ENCODE assay signal across 21 cellular contexts in the genomic region with DNA sequence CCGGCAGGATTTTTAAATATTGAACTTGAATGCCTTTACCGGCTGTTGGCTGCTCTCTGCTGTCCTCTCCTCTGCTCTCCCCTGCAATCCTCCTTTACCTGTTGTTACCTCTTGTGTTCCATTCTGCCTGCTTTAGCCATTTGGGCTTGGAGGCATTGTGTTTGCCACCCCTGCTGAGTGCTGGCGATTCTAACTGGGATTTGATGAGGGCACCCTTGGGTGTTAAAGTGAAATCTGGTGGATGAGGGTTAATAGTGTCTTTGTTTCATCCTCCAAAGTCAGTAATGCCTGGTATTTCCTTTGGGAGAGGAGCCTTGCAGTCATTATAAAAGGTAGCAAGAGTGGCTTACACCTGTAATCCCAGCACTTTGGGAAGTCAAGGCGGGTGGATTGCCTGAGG. TPM values are rescaled to one million over a fixed set of nuclear protein-coding genes. Genes with fewer than 3 reads are reported as not detected.
A peak's percentile ranks its signal among the peaks of the same experiment; 100 is the strongest.
DNase-seq lines count a peak whose midpoint lies in the region; ATAC-seq and TF ChIP-seq lines count a peak whose summit lies in the region.
"Had no signal": no experiment of that assay in that cellular context is flagged by ENCODE, and none has a peak within 500 bp of the region (broad histone marks: within the 10 kb centered on the region; RNA-seq: fewer than 3 reads in every experiment).

No MANE protein-coding gene starts in this region.

- no peak for TF ChIP-seq POLR2A in esophagus muscularis mucosa (IDR thresholded peaks at IDR 0.05; ENCODE audit: low read depth)

- POLR2A ChIA-PET in Caco-2 (lab: Charles Lee) = no interaction called here

- H3K4me1 ChIP-seq in esophagus muscularis mucosa = peaks cover 65 to 93% (median 81%) of the 10 kb centered on the region in 4 donors
- H3K4me1 ChIP-seq in skeletal muscle tissue (ENCODE audit: control insufficient read depth in 3 of 3, insufficient read depth in 3 of 3, low read length in 3 of 3) = peaks cover 50 to 60% (median 53%) of the 10 kb centered on the region in 3 donors
- H3K4me1 ChIP-seq in Caco-2 = peaks cover 9% of the 10 kb centered on the region
- peaks cover 12% of the 10 kb centered on the region for H3K4me1 ChIP-seq in smooth muscle cell (ENCODE audit: low read depth)

- DNase-seq in activated naive CD4-positive, alpha-beta T cell treated with anti-CD3 and anti-CD28 coated beads, Interleukin-2, amount 10 ng/mL, durations not matched to agents 7 days and 5 days = no peak
- DNase-seq in activated naive CD4-positive, alpha-beta T cell treated with Interleukin-2 at 50 U/mL for 16 hours = no peak
- DNase-seq in esophagus muscularis mucosa (ENCODE audit: extremely low spot score) (no peak), Caco-2 (no peak), smooth muscle cell (lab: John Stamatoyannopoulos, UW; ENCODE audit: unreplicated experiment) (no peak)
- DNase-seq: activated B cell treated with CpG ODN at 0.5 μM for 24 hours; Calu3; GOT3; left colon; NCI-H1436 treated with DMSO at 0.1 percent for 48 hours; NCI-H226; stimulated activated CD4-positive, alpha-beta T cell treated with anti-CD3 and anti-CD28 coated beads, Interleukin-12 subunit alpha, Interleukin-12 subunit beta, amount 100 ng/mL, for 4 hours; stimulated activated naive CD4-positive, alpha-beta T cell treated with Interleukin-2 at 50 U/mL for 16 hours; T-helper 1 cell had no signal

- no peak overlapping the region for H3K4me3 Mint-ChIP-seq in activated naive CD4-positive, alpha-beta T cell treated with anti-CD3 and anti-CD28 coated beads, Interleukin-2, amount 10 ng/mL, durations not matched to agents 7 days and 5 days
- peak overlapping the region in 1 of 4 donors; percentile 68 for H3K4me3 Mint-ChIP-seq in IgD-negative memory B cell
- no peak overlapping the region for H3K4me3 Mint-ChIP-seq in Caco-2 (ENCODE audit: unreplicated experiment)
- H3K4me3 Mint-ChIP-seq: activated B cell treated with CpG ODN at 0.5 μM for 24 hours had no signal

- no peaks in the 10 kb centered on the region for H3K9me3 ChIP-seq in esophagus muscularis mucosa
- H3K9me3 ChIP-seq in skeletal muscle tissue (ENCODE audit: control insufficient read depth in 3 of 3, low read length in 3 of 3) = no peaks in the 10 kb centered on the region
- H3K9me3 ChIP-seq in Caco-2 = no peaks in the 10 kb centered on the region
- H3K9me3 ChIP-seq in smooth muscle cell (replicated peaks; ENCODE audit: low read depth) = no peaks in the 10 kb centered on the region
- H3K9me3 ChIP-seq: vagina had no signal

- no peaks in the 10 kb centered on the region for H3K9me3 Mint-ChIP-seq in activated naive CD4-positive, alpha-beta T cell treated with anti-CD3 and anti-CD28 coated beads, Interleukin-2, amount 10 ng/mL, durations not matched to agents 7 days and 5 days
- H3K9me3 Mint-ChIP-seq in IgD-negative memory B cell (no peaks in the 10 kb centered on the region), Caco-2 (ENCODE audit: unreplicated experiment) (no peaks in the 10 kb centered on the region)
- H3K9me3 Mint-ChIP-seq: activated B cell treated with CpG ODN at 0.5 μM for 24 hours; activated naive CD4-positive, alpha-beta T cell treated with anti-CD3 and anti-CD28 coated beads, Interleukin-2, amount 50 U/mL, for 72 hours had no signal

- H3K27ac ChIP-seq in esophagus muscularis mucosa (replicated peaks in 1 of 4) (peak overlapping the region; percentile 69 to 72 (median 71)), skeletal muscle tissue (ENCODE audit: low read depth, low read length) (peak overlapping the region; percentile 30), smooth muscle cell (ENCODE audit: low read depth) (no peak overlapping the region)
- H3K27ac ChIP-seq: parathyroid adenoma, vagina had no signal

- H3K4me1 Mint-ChIP-seq in activated naive CD4-positive, alpha-beta T cell treated with anti-CD3 and anti-CD28 coated beads, Interleukin-2, amount 10 ng/mL, durations not matched to agents 7 days and 5 days = peaks cover 50% of the 10 kb centered on the region
- H3K4me1 Mint-ChIP-seq in IgD-negative memory B cell (peaks cover 47 to 56% (median 49%) of the 10 kb centered on the region in 3 donors), Caco-2 (ENCODE audit: low read depth, unreplicated experiment) (peaks cover 7% of the 10 kb centered on the region)

- WGBS in esophagus muscularis mucosa = 69% methylated on average over 4 of the region's 4 CpGs
- 82% methylated on average over 4 of the region's 4 CpGs for WGBS in smooth muscle cell (ENCODE audit: low lambda C conversion rate)

- CTCF ChIA-PET in activated naive CD4-positive, alpha-beta T cell treated with anti-CD3 and anti-CD28 coated beads, Interleukin-2, amount 10 ng/mL, durations not matched to agents 7 days and 5 days (lab: Charles Lee) = interaction anchor here (0.7 kb wide), 1 partner anchor 496 kb away, joined by 5 read pairs; no protein-coding TSS in a partner anchor
- CTCF ChIA-PET in Caco-2 (lab: Charles Lee) = no interaction called here

- H3K4me3 ChIP-seq in esophagus muscularis mucosa (no peak overlapping the region), skeletal muscle tissue (ENCODE audit: low read length in 3 of 3) (no peak overlapping the region), Caco-2 (ENCODE audit: low read depth, low read length) (no peak overlapping the region), smooth muscle cell (no peak overlapping the region)
- H3K4me3 ChIP-seq: vagina had no signal

- peaks cover 100% of the 10 kb centered on the region for H4K20me1 ChIP-seq in smooth muscle cell (ENCODE audit: low read depth)

- no peak for TF ChIP-seq EP300 in esophagus muscularis mucosa (IDR thresholded peaks at IDR 0.05)

- intact Hi-C loops in esophagus muscularis mucosa (cut with DNase I) = no loop called here
- intact Hi-C loops in Caco-2 (cut with micrococcal nuclease; ENCODE audit: unreplicated experiment) = no loop called here

- H3K79me2 ChIP-seq in smooth muscle cell (ENCODE audit: low read depth) = peaks cover 100% of the 10 kb centered on the region

- BruUV-seq in Caco-2 (replicated peaks; lab: Mats Ljungman, UMichigan) = no TSS peak

- peak overlapping the region; percentile 62 for H3K27ac Mint-ChIP-seq in activated naive CD4-positive, alpha-beta T cell treated with anti-CD3 and anti-CD28 coated beads, Interleukin-2, amount 10 ng/mL, durations not matched to agents 7 days and 5 days
- peak overlapping the region; percentile 39 to 91 (median 54) for H3K27ac Mint-ChIP-seq in IgD-negative memory B cell
- no peak overlapping the region for H3K27ac Mint-ChIP-seq in Caco-2 (ENCODE audit: unreplicated experiment)
- H3K27ac Mint-ChIP-seq: activated B cell treated with CpG ODN at 0.5 μM for 24 hours had no signal

- H3K27me3 ChIP-seq in esophagus muscularis mucosa = no peaks in the 10 kb centered on the region
- H3K27me3 ChIP-seq in skeletal muscle tissue (ENCODE audit: control insufficient read depth in 3 of 3, insufficient read depth in 3 of 3, low read length in 3 of 3) = no peaks in the 10 kb centered on the region
- no peaks in the 10 kb centered on the region for H3K27me3 ChIP-seq in Caco-2 (replicated peaks; ENCODE audit: control insufficient read depth, insufficient read depth, low read length)
- no peaks in the 10 kb centered on the region for H3K27me3 ChIP-seq in smooth muscle cell (ENCODE audit: low read depth)
- H3K27me3 ChIP-seq: vagina had no signal

- H3K36me3 ChIP-seq in esophagus muscularis mucosa = no peaks in the 10 kb centered on the region
- peaks cover 0 to 4% (median 0%) of the 10 kb centered on the region in 3 donors for H3K36me3 ChIP-seq in skeletal muscle tissue (ENCODE audit: control insufficient read depth in 3 of 3, insufficient read depth in 3 of 3, low read length in 3 of 3)
- H3K36me3 ChIP-seq in Caco-2 (ENCODE audit: control insufficient read depth, insufficient read depth, low read length) = no peaks in the 10 kb centered on the region
- no peaks in the 10 kb centered on the region for H3K36me3 ChIP-seq in smooth muscle cell (ENCODE audit: low read depth)
- H3K36me3 ChIP-seq: vagina had no signal

- H3K27me3 Mint-ChIP-seq in activated naive CD4-positive, alpha-beta T cell treated with anti-CD3 and anti-CD28 coated beads, Interleukin-2, amount 10 ng/mL, durations not matched to agents 7 days and 5 days = no peaks in the 10 kb centered on the region
- H3K27me3 Mint-ChIP-seq in IgD-negative memory B cell = no peaks in the 10 kb centered on the region
- H3K27me3 Mint-ChIP-seq in Caco-2 (ENCODE audit: insufficient read depth, unreplicated experiment) = no peaks in the 10 kb centered on the region
- H3K27me3 Mint-ChIP-seq: activated B cell treated with CpG ODN at 0.5 μM for 24 hours had no signal

- H3K36me3 Mint-ChIP-seq in activated naive CD4-positive, alpha-beta T cell treated with anti-CD3 and anti-CD28 coated beads, Interleukin-2, amount 10 ng/mL, durations not matched to agents 7 days and 5 days = peaks cover 25% of the 10 kb centered on the region
- peaks cover 2% of the 10 kb centered on the region for H3K36me3 Mint-ChIP-seq in IgD-negative memory B cell
- peaks cover 21% of the 10 kb centered on the region for H3K36me3 Mint-ChIP-seq in Caco-2 (ENCODE audit: insufficient read depth, unreplicated experiment)

- no peak overlapping the region for H3K4me2 ChIP-seq in smooth muscle cell

- no peak overlapping the region for H2AFZ ChIP-seq in smooth muscle cell (ENCODE audit: low read depth)
- H2AFZ ChIP-seq: parathyroid adenoma had no signal

- peaks cover 11% of the 10 kb centered on the region for H3F3A ChIP-seq in smooth muscle cell (ENCODE audit: low read depth)

- ATAC-seq in GM21381 (IDR thresholded peaks at IDR 0.05; ENCODE audit: unreplicated experiment) = no peak
- ATAC-seq: activated naive CD4-positive, alpha-beta T cell treated with anti-CD3 and anti-CD28 coated beads, Interleukin-2, amount 50 U/mL, for 72 hours; left colon; Right ventricle myocardium inferior had no signal

- TF ChIP-seq CTCF in esophagus muscularis mucosa (IDR thresholded peaks at IDR 0.05) (no peak), Caco-2 (IDR thresholded peaks at IDR 0.05; ENCODE audit: insufficient read depth in 1 of 2, low read depth in 1 of 2, low read length in 1 of 2, severe bottlenecking in 1 of 2, unreplicated experiment in 1 of 2) (no peak), smooth muscle cell (IDR thresholded peaks at IDR 0.05; ENCODE audit: borderline replicate concordance, insufficient read depth, poor library complexity, severe bottlenecking) (no peak)

- H3K9ac ChIP-seq in skeletal muscle tissue (ENCODE audit: low read depth in 1 of 3, low read length in 3 of 3) = peak overlapping the region in 1 of 3 donors; percentile 12
- no peak overlapping the region for H3K9ac ChIP-seq in smooth muscle cell (ENCODE audit: low read depth)
- H3K9ac ChIP-seq: parathyroid adenoma had no signal

RNA-seq across cellular contexts. Expression of gene SZRD1, which starts 9.9 kb away (rescaled TPM):
- polyA plus RNA-seq in IgD-negative memory B cell (53.4 TPM), smooth muscle cell (52.8 and 56.4 TPM in 2 replicates)
- total RNA-seq in esophagus muscularis mucosa (100 to 1,000 TPM in 2 of 4 donors, 10 to 100 TPM in 2; 70.2 to 110 (median 98.3) TPM), skeletal muscle tissue (13.0 TPM), Caco-2 (2022) (93.8 and 98.7 TPM in 2 replicates), smooth muscle cell (45.3 and 58.1 TPM in 2 replicates)

RNA-seq across cellular contexts. Expression of gene FBXO42, which starts 24.7 kb away (rescaled TPM):
- polyA plus RNA-seq in IgD-negative memory B cell (26.8 TPM), smooth muscle cell (19.3 and 22.6 TPM in 2 replicates)
- total RNA-seq in esophagus muscularis mucosa (10 to 100 TPM; 22.0 to 52.6 (median 35.3) TPM), skeletal muscle tissue (12.0 TPM), Caco-2 (2022) (11.3 TPM in 2 replicates), smooth muscle cell (14.7 and 16.5 TPM in 2 replicates)
